8 cellular contexts compared by ENCODE assay signal in the genomic region with DNA sequence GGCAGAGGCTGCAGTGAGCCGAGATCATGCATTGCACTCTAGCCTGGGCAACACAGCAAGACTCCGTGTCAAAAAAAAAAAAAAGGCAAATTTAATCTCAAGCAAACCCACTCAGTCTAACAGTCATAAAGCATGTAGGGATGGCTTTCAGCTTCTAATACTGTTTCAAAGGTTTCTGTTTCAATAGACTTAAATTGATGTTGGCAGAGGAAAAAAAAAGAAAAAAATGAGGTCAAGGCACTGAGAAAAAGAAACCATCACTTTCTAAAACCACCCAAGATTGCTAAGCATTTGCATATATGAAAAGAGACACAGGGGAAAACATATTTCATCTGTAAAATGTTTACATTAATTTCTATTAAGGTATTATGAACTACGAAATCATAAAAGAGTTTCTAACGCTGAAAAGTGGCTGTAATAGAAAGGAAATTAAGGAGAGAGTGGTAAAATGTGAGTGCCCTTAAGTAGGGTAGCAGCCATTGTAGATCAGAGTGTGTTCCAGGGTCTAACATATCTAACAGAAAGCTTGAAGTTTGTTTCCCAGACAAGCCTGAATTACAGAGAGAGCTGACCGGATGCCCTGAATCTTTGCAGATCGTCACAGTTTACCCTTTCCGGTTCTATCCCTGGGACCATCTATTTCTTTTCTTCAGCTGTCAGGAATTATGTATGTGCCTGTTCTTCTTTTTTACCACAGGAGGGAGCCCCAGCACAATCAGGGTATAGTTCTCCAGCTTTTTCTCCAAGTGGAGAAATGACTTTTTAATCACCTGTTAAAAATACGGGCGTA.
A peak's percentile ranks its signal among the peaks of the same experiment; 100 is the strongest.
DNase-seq lines count a peak whose midpoint lies in the region; ATAC-seq and TF ChIP-seq lines count a peak whose summit lies in the region.

No MANE protein-coding gene starts in this region.

- peak; percentile 74 for ATAC-seq in GM21737 (IDR thresholded peaks at IDR 0.05; ENCODE audit: unreplicated experiment)

- H3K4me3 ChIP-seq in GM06990 (replicated peaks; ENCODE audit: low read depth, low read length) = peak overlapping the region; percentile 9; the same call in 1 of the 2 replicates
- no peak overlapping the region for H3K4me3 ChIP-seq in fibroblast of the aortic adventitia (ENCODE audit: low read depth, low read length)
- no peak overlapping the region for H3K4me3 ChIP-seq in skeletal muscle cell (ENCODE audit: low read depth, low read length)

- H3K36me3 ChIP-seq in GM06990 (ENCODE audit: control insufficient read depth, insufficient read depth, low read length) = no peaks in the 10 kb centered on the region

- H3K27me3 ChIP-seq in GM06990 (replicated peaks; ENCODE audit: control insufficient read depth, insufficient read depth, low read length) = no peaks in the 10 kb centered on the region

- TF ChIP-seq CTCF in GM06990 (IDR thresholded peaks at IDR 0.05; ENCODE audit: insufficient read depth, low read length, poor library complexity, severe bottlenecking) (peak; percentile 74), fibroblast of the aortic adventitia (IDR thresholded peaks at IDR 0.05; ENCODE audit: insufficient read depth, low read length) (peak; percentile 56)

- DNase-seq in GM06990 (ENCODE audit: extremely low read depth, insufficient read length) (no peak), LoVo (ENCODE audit: low spot score) (peak; percentile 37), SIG-M5 treated with dmso at 0.1 percent for 504 hours (lab: John Stamatoyannopoulos, UW; ENCODE audit: unreplicated experiment) (peak; percentile 70), fibroblast of the aortic adventitia (ENCODE audit: low read depth) (peak; percentile 38), skeletal muscle cell (ENCODE audit: low read depth) (peak; percentile 10), GOT3 (lab: John Stamatoyannopoulos, UW) (no peak)
- no peak for DNase-seq in activated T-cell treated with anti-CD3 and anti-CD28 coated beads, Interleukin-2, amount 50 U/mL, for 1 hour

Comparison
In these comparisons a context has a peak if more than half of its experiments do, and no peak if none do; other contexts are left out.
1. DNase-seq: peak in LoVo (single experiment), SIG-M5 treated with dmso at 0.1 percent for 504 hours (single experiment), fibroblast of the aortic adventitia (single experiment) and skeletal muscle cell (single experiment); none in GM06990 (single experiment), GOT3 (single experiment) and activated T-cell treated with anti-CD3 and anti-CD28 coated beads, Interleukin-2, amount 50 U/mL, for 1 hour (single experiment).